In genomic region chr12:1606021-1606622, GRCh38 we compare ENCODE assay signal across 1 cellular context.
TF ChIP-seq lines count a peak whose summit lies in the region.

No MANE protein-coding gene starts in this region.

TF ChIP-seq in endothelial cell of umbilical vein, 7 proteins besides CTCF, POLR2A, EP300 and RAD21 (continued from another document):
- TF ChIP-seq FOS (IDR thresholded peaks at IDR 0.05; ENCODE audit: borderline replicate concordance, insufficient read depth, low read length), result peak; percentile 40
